8 cellular contexts compared by ENCODE assay signal in the genomic region with DNA sequence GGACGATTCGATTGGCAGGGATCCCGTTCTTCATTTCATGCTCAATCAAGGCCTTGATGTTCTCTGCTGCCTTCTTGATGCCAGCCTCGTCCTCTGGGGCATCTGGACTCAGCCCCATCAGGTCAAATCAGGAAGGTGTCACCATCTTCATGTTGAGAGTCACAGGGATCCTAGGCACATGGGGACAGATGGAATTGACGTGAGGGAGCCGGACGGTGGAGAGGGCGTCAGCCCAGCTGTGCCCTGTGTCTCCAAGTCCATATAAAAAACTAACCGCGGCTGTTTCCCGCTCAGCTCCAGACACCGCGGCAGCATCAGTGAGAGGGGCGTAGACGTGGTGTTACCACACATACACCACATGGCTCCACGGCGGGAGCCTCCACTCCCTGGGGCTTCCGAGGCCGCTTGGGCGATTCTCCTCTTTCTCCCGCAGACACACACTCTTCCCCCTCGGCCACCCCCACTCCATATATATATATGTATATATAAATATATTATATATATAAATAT. TPM values are rescaled to one million over a fixed set of nuclear protein-coding genes. Genes with fewer than 3 reads are reported as not detected.
"Had no signal": no experiment of that assay in that cellular context is flagged by ENCODE, and none has a peak within 500 bp of the region (broad histone marks: within the 10 kb centered on the region; RNA-seq: fewer than 3 reads in every experiment).

No MANE protein-coding gene starts in this region.

RNA-seq across cellular contexts. Expression of a gene that starts 5.6 kb away (rescaled TPM):
- total RNA-seq: ascending aorta, liver, skeletal muscle tissue had no signal

RNA-seq across cellular contexts. Expression of a gene that starts 8.5 kb away (rescaled TPM):
- total RNA-seq: ascending aorta, natural killer cell had no signal

RNA-seq across cellular contexts. Expression of a gene that starts 34.8 kb away (rescaled TPM):
- total RNA-seq: stomach, suprapubic skin, tibial nerve, urinary bladder had no signal
